ENCODE assay signal across 1 cellular context in genomic region chr11:78683774-78684173, GRCh38.
TF ChIP-seq lines count a peak whose summit lies in the region.

No MANE protein-coding gene starts in this region.

TF ChIP-seq in GM23338, 12 proteins besides CTCF, POLR2A, EP300 and RAD21 (continued from another document):
- TF ChIP-seq, protein P1, sequence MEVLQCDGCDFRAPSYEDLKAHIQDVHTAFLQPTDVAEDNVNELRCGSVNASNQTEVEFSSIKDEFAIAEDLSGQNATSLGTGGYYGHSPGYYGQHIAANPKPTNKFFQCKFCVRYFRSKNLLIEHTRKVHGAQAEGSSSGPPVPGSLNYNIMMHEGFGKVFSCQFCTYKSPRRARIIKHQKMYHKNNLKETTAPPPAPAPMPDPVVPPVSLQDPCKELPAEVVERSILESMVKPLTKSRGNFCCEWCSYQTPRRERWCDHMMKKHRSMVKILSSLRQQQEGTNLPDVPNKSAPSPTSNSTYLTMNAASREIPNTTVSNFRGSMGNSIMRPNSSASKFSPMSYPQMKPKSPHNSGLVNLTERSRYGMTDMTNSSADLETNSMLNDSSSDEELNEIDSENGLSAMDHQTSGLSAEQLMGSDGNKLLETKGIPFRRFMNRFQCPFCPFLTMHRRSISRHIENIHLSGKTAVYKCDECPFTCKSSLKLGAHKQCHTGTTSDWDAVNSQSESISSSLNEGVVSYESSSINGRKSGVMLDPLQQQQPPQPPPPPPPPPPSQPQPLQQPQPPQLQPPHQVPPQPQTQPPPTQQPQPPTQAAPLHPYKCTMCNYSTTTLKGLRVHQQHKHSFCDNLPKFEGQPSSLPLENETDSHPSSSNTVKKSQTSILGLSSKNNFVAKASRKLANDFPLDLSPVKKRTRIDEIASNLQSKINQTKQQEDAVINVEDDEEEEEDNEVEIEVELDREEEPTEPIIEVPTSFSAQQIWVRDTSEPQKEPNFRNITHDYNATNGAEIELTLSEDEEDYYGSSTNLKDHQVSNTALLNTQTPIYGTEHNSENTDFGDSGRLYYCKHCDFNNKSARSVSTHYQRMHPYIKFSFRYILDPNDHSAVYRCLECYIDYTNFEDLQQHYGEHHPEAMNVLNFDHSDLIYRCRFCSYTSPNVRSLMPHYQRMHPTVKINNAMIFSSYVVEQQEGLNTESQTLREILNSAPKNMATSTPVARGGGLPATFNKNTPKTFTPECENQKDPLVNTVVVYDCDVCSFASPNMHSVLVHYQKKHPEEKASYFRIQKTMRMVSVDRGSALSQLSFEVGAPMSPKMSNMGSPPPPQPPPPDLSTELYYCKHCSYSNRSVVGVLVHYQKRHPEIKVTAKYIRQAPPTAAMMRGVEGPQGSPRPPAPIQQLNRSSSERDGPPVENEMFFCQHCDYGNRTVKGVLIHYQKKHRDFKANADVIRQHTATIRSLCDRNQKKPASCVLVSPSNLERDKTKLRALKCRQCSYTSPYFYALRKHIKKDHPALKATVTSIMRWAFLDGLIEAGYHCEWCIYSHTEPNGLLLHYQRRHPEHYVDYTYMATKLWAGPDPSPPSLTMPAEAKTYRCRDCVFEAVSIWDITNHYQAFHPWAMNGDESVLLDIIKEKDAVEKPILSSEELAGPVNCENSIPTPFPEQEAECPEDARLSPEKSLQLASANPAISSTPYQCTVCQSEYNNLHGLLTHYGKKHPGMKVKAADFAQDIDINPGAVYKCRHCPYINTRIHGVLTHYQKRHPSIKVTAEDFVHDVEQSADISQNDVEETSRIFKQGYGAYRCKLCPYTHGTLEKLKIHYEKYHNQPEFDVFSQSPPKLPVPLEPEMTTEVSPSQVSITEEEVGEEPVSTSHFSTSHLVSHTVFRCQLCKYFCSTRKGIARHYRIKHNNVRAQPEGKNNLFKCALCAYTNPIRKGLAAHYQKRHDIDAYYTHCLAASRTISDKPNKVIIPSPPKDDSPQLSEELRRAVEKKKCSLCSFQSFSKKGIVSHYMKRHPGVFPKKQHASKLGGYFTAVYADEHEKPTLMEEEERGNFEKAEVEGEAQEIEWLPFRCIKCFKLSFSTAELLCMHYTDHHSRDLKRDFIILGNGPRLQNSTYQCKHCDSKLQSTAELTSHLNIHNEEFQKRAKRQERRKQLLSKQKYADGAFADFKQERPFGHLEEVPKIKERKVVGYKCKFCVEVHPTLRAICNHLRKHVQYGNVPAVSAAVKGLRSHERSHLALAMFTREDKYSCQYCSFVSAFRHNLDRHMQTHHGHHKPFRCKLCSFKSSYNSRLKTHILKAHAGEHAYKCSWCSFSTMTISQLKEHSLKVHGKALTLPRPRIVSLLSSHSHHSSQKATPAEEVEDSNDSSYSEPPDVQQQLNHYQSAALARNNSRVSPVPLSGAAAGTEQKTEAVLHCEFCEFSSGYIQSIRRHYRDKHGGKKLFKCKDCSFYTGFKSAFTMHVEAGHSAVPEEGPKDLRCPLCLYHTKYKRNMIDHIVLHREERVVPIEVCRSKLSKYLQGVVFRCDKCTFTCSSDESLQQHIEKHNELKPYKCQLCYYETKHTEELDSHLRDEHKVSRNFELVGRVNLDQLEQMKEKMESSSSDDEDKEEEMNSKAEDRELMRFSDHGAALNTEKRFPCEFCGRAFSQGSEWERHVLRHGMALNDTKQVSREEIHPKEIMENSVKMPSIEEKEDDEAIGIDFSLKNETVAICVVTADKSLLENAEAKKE (CRISPR knock-in tag; IDR thresholded peaks at IDR 0.05) = no peak
- TF ChIP-seq STAT1 (IDR thresholded peaks at IDR 0.05; ENCODE audit: unreplicated experiment) (no peak), EZH2phosphoT487 (IDR thresholded peaks at IDR 0.05; ENCODE audit: unreplicated experiment) (no peak), ZNF114 (CRISPR knock-in tag; IDR thresholded peaks at IDR 0.05) (no peak), NANOG (IDR thresholded peaks at IDR 0.05; ENCODE audit: borderline replicate concordance) (no peak), ETS1 (IDR thresholded peaks at IDR 0.05) (no peak), CREB1 (CRISPR knock-in tag; IDR thresholded peaks at IDR 0.05; ENCODE audit: low read depth) (no peak)
